Comparison of ENCODE assay signal across 19 cellular contexts in the genomic region with DNA sequence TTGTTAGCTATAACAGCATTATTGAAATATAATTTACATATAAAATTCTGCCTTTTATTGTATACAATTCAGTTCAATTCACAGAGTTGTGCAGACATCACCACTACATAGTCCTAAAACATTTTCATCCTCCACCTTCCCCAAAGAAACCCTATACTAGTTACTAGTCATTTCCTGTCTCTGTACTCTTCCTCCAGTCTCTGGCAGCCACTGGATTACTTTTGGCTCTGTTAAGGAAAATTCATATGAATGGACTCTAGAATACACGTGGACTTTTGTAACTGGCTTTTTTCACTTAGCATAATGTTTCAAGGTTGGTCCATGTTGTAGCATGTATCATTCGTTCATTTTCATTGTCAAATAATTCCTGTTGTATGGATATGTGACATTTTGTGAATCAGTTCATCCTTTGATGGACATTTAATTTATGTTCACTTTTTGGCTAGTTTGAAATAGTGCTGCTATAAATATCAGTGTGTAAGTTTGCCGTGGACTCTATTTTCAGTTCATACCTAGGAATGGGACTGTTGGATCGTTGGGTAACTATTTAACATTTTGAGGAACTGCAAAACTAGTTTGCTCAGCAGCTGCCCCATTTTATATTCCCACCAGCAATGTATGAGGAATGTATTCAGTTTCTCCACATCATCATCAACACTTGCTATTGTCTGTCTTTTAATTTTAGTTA. TPM values are rescaled to one million over a fixed set of nuclear protein-coding genes. Genes with fewer than 3 reads are reported as not detected.
DNase-seq lines count a peak whose midpoint lies in the region; ATAC-seq, FAIRE-seq and TF ChIP-seq lines count a peak whose summit lies in the region.
"Had no signal": no experiment of that assay in that cellular context is flagged by ENCODE, and none has a peak within 500 bp of the region (broad histone marks: within the 10 kb centered on the region; RNA-seq: fewer than 3 reads in every experiment).

No MANE protein-coding gene starts in this region.

- no peak for TF ChIP-seq CTCF in K562 (IDR thresholded peaks at IDR 0.05 in 2 of 3, conservative IDR thresholded peaks at IDR 0.05 in 1 of 3; ENCODE audit: insufficient read depth in 2 of 3, low read depth in 1 of 3, low read length in 3 of 3)
- no peak for TF ChIP-seq CTCF in tibial nerve (IDR thresholded peaks at IDR 0.05)

- no peaks in the 10 kb centered on the region for H3K9me3 ChIP-seq in K562 (replicated peaks; ENCODE audit: control insufficient read depth, insufficient read depth, low read depth, low read length)
- H3K9me3 ChIP-seq in tibial nerve: no peaks in the 10 kb centered on the region
- H3K9me3 ChIP-seq: BLaER1 treated with 17β-estradiol and CSF1 and Interleukin-3, amounts not matched to agents 10 nM and 100 nM had no signal

- intact Hi-C loops in K562 (cut with micrococcal nuclease): no loop called here
- intact Hi-C loops in Right ventricle myocardium inferior (cut with DNase I): no loop called here

- TF ChIP-seq RAD21 in K562 (CRISPR knock-in tag; conservative IDR thresholded peaks at IDR 0.05 in 1 of 2, IDR thresholded peaks at IDR 0.05 in 1 of 2): no peak

- TF ChIP-seq EP300 in K562 (IDR thresholded peaks at IDR 0.05; ENCODE audit: low read length) (no peak), tibial nerve (IDR thresholded peaks at IDR 0.05) (no peak)

- H3K27ac ChIP-seq in K562 (ENCODE audit: extremely low read depth, low read depth, low read length): no peak overlapping the region
- H3K27ac ChIP-seq in tibial nerve: no peak overlapping the region
- H3K27ac ChIP-seq: BLaER1 treated with 17β-estradiol and CSF1 and Interleukin-3, amounts not matched to agents 10 nM and 100 nM had no signal

- TF ChIP-seq POLR2A in K562 (conservative IDR thresholded peaks at IDR 0.05) (no peak), tibial nerve (IDR thresholded peaks at IDR 0.05) (no peak)

- no peak overlapping the region for H2AFZ ChIP-seq in K562 (ENCODE audit: low read depth, low read length)

- 77% methylated on average over 4 of the region's 4 CpGs for WGBS in K562 (ENCODE audit: insufficient coverage, low coverage, missing lambda C conversion rate)
- 60 to 70% methylated on average over 4 of the region's 4 CpGs for WGBS in tibial nerve, 2 donors

- in situ Hi-C loops in K562 (cut with MboI): no loop called here

- peak; percentile 66 for DNase-seq in EH (ENCODE audit: low read depth)
- peak; percentile 72 for DNase-seq in M059J (ENCODE audit: low read depth)
- DNase-seq in K562 (ENCODE audit: extremely low read depth in 1 of 4, low spot score in 3 of 4): no peak
- peak; percentile 35 to 64 for DNase-seq in lung microvascular endothelial cell (ENCODE audit: low read depth in 2 of 2)
- no peak for DNase-seq in activated gamma-delta T cell treated with Interleukin-2 at 50 U/mL for 16 hours
- DNase-seq in tibial nerve (ENCODE audit: low spot score in 2 of 2): no peak
- no peak for DNase-seq in Right ventricle myocardium inferior (ENCODE audit: missing footprints)
- DNase-seq: activated CD4-positive, alpha-beta T cell treated with anti-CD3 and anti-CD28 coated beads, Interleukin-2, amount 50 U/mL, for 48 hours; activated effector memory CD4-positive, alpha-beta T cell treated with anti-CD3 and anti-CD28 coated beads, Interleukin-2, amount 50 U/mL, for 16 hours; naive B cell; NCI-H1436; NCI-H510A treated with DMSO at 0.1 percent for 48 hours; RPMI8226; stimulated activated CD4-positive, alpha-beta T cell treated with anti-CD3 and anti-CD28 coated beads, Interleukin-4, amount 100 ng/mL, for 24 hours; stimulated activated naive CD4-positive, alpha-beta T cell; T-helper 9 cell had no signal

- H4K20me1 ChIP-seq in K562 (replicated peaks; ENCODE audit: control insufficient read depth, insufficient read depth, low read length): peaks cover 17% of the 10 kb centered on the region; the same call in 1 of the 2 replicates

- BruUV-seq in K562 (replicated peaks; lab: Mats Ljungman, UMichigan): no TSS peak

- H3K9me1 ChIP-seq in K562 (ENCODE audit: control insufficient read depth, insufficient read depth, low read length): no peaks in the 10 kb centered on the region

- FAIRE-seq in K562 (lab: Jason Lieb, UNC): peak; percentile 60
- FAIRE-seq: colon had no signal

- peaks cover 0 to 11% of the 10 kb centered on the region in 2 experiments; a peak in 2 of 5 replicates for H3K4me1 ChIP-seq in K562 (replicated peaks in 1 of 2; ENCODE audit: control insufficient read depth in 2 of 2, insufficient read depth in 2 of 2, low read length in 2 of 2)
- peaks cover 0 to 78% (median 10%) of the 10 kb centered on the region in 4 donors for H3K4me1 ChIP-seq in tibial nerve

- H3K4me3 ChIP-seq in K562 (no peak overlapping the region), tibial nerve (no peak overlapping the region)
- H3K4me3 ChIP-seq: BLaER1 treated with 17β-estradiol and CSF1 and Interleukin-3, amounts not matched to agents 10 nM and 100 nM had no signal

- POLR2A ChIA-PET in K562 (lab: Yijun Ruan, JAX): no interaction called here

- ATAC-seq in K562 (no peak), Right ventricle myocardium inferior (no peak), HG03439 (IDR thresholded peaks at IDR 0.05; ENCODE audit: unreplicated experiment) (no peak)

- peaks cover 92% of the 10 kb centered on the region for H3K79me2 ChIP-seq in K562 (ENCODE audit: control insufficient read depth, insufficient read depth, low read length)

- no peaks in the 10 kb centered on the region for H3K27me3 ChIP-seq in K562 (ENCODE audit: control insufficient read depth in 2 of 2, insufficient read depth in 2 of 2, low read length in 2 of 2)
- no peaks in the 10 kb centered on the region for H3K27me3 ChIP-seq in tibial nerve
- H3K27me3 ChIP-seq: BLaER1 treated with 17β-estradiol and CSF1 and Interleukin-3, amounts not matched to agents 10 nM and 100 nM had no signal

- H3K9ac ChIP-seq in K562 (ENCODE audit: insufficient read depth in 1 of 2, low read depth in 2 of 2, low read length in 2 of 2): no peak overlapping the region
- H3K9ac ChIP-seq: BLaER1 treated with 17β-estradiol and CSF1 and Interleukin-3, amounts not matched to agents 10 nM and 100 nM had no signal

- CTCF ChIA-PET in K562 (lab: Yijun Ruan, JAX; ENCODE audit: low intra/inter-chr PET ratio): no interaction called here

- no peak overlapping the region for H3K4me2 ChIP-seq in K562 (ENCODE audit: insufficient read depth, low read length)

- peaks cover 22% of the 10 kb centered on the region for H3K36me3 ChIP-seq in K562 (ENCODE audit: control insufficient read depth, insufficient read depth, low read length)
- H3K36me3 ChIP-seq in tibial nerve: peaks cover 0 to 3% (median 0%) of the 10 kb centered on the region in 3 donors

TF ChIP-seq in K562, 482 proteins besides CTCF, POLR2A, EP300 and RAD21 (continues in another document):
- TF ChIP-seq NCOR1 (IDR thresholded peaks at IDR 0.05) (no peak), ZNF212 (CRISPR knock-in tag; IDR thresholded peaks at IDR 0.05) (no peak), TRIM24 (IDR thresholded peaks at IDR 0.05) (no peak)
- TF ChIP-seq, protein P1, sequence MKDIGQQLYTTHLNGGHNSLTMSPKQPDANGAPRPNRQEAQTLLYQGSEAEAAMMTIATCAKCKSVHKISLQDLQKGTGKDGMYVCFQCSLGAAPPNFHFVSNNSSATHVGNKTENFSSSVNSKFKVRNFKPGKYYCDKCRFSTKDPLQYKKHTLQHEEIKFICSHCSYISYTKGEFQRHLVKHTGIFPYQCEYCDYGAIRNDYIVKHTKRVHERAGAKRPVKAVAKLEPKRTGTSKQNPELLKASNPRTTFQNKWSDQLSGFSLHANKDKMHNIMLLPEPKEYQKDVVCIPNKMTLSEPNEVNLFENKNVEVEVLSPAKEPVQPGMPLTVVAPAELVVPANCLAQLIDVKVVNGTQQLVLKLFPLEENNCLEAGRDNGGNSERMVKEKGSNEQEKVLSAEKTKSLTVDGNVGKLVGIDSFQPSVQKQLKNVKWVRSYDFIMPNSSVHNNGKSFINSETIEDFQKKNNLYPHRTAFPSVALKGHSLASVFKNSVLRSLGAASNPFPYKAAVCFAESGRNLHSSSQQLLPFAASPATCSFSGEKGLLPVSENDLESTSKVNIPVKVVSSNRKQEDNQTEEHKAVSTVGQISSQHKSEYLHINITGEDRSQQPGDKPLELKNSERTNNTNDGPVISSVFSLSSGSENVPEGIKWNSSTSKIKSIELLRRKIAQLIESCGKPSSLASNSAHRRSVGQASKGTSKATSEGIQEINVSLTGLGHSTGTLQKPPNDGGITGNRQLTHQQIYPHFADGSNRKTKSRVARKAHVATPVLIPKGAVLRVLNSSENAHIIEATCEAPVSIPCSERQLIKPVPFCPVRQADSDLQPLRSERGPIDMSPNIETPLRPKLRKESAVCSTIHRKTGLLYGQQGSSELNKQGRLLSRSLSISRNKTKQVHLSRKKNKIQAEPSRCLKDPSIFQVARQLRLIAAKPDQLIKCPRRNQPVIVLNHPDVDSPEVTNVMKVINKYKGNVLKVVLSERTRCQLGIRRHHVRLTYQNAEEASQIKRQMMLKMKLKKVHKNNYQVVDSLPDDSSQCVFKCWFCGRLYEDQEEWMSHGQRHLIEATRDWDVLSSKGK (CRISPR knock-in tag; IDR thresholded peaks at IDR 0.05): no peak

RNA-seq across cellular contexts. Expression of a gene that starts 9.7 kb away (rescaled TPM):
- 13.1 and 20.8 TPM in 2 replicates for total RNA-seq in M059J (2014; rRNA removed; shearing (Covaris generic))
- 19.3 and 80.1 TPM in 2 replicates for total RNA-seq in K562 (2011; cell fraction: chromatin; rRNA removed; ENCODE audit: low replicate concordance)
- 13.0 and 20.4 TPM in 2 replicates for total RNA-seq in K562 (2011; cell fraction: nucleolus; rRNA removed)
- 35.6 and 41.7 TPM in 2 replicates for total RNA-seq in K562 (2011; cell fraction: nucleoplasm; rRNA removed)
- 19.1 and 21.3 TPM in 2 replicates for total RNA-seq in K562 (2014; rRNA removed)
- total RNA-seq in K562 (2014; rRNA removed; fragmentation: Illumina TruSeq; extraction: Trizol): 40.9 and 44.6 TPM in 2 replicates
- 46.1 and 47.4 TPM in 2 replicates for total RNA-seq in K562 (2015; rRNA removed; fragmentation: Illumina TruSeq; extraction: Trizol)
- 31.3 and 33.2 TPM in 2 replicates for total RNA-seq in K562 (2021)
- 18.5 and 28.2 TPM in 2 replicates for polyA plus RNA-seq in K562 (2011; rRNA removed)
- 8.7 and 12.1 TPM in 2 replicates for polyA plus RNA-seq in K562 (2011; cell fraction: cytosol; rRNA removed)
- 25.9 and 29.4 TPM in 2 replicates for polyA plus RNA-seq in K562 (2011; cell fraction: nucleus; rRNA removed)
- polyA plus RNA-seq in K562 (2012): 12.7 and 17.1 TPM in 2 replicates
- 26.9 and 33.6 TPM in 2 replicates for polyA plus RNA-seq in K562 (2014; fragmentation: Illumina TruSeq; extraction: Trizol)
- polyA plus RNA-seq in K562 (2014; fragmentation: Nextera tagmentation; extraction: Ambion mirVana): 1 to 10 TPM; 4.9 to 8.5 TPM
- polyA plus RNA-seq in K562 (2014; rRNA removed): 20.8 and 21.3 TPM in 2 replicates
- polyA minus RNA-seq in K562 (2011; rRNA and poly(A)+ RNA removed): 75.3 and 75.8 TPM in 2 replicates
- polyA minus RNA-seq in K562 (2011; cell fraction: cytosol; rRNA and poly(A)+ RNA removed): 21.0 and 26.1 TPM in 2 replicates
- 56.4 and 83.1 TPM in 2 replicates for polyA minus RNA-seq in K562 (2011; cell fraction: nucleus; rRNA and poly(A)+ RNA removed)
- 15.5 and 20.6 TPM in 2 replicates for total RNA-seq in lung microvascular endothelial cell
- 10 to 100 TPM; 30.9 to 37.5 (median 33.7) TPM for total RNA-seq in tibial nerve
- total RNA-seq in Right ventricle myocardium inferior: 18.3 TPM

Comparison
In these comparisons a context has a peak if more than half of its experiments do, and no peak if none do; other contexts are left out.
1. DNase-seq: peak in EH (single experiment), M059J (single experiment) and lung microvascular endothelial cell (2 of 2); none in K562 (0 of 4), activated gamma-delta T cell treated with Interleukin-2 at 50 U/mL for 16 hours (single experiment), tibial nerve (0 of 2) and Right ventricle myocardium inferior (single experiment).